ENCODE assay signal across 2 cellular contexts in genomic region chr20:34842143-34842542, GRCh38.
TF ChIP-seq lines count a peak whose summit lies in the region.

No MANE protein-coding gene starts in this region.

TF ChIP-seq in HEK293, 187 proteins besides CTCF, POLR2A, EP300 and RAD21:
- TF ChIP-seq ZBTB17 (tag by site-specific recombination; IDR thresholded peaks at IDR 0.05) (peak; percentile 18; the same call in 1 of the 2 replicates), ZNF16 (tag by site-specific recombination; IDR thresholded peaks at IDR 0.05; ENCODE audit: low read depth) (no peak), ZNF398 (tag by site-specific recombination; IDR thresholded peaks at IDR 0.05) (peak; percentile 51; the same call in 1 of the 2 replicates), ZNF239 (tag by site-specific recombination; IDR thresholded peaks at IDR 0.05) (no peak), PRDM1 (tag by site-specific recombination; IDR thresholded peaks at IDR 0.05) (peak; percentile 98), ZNF366 (tag by site-specific recombination; conservative IDR thresholded peaks at IDR 0.05) (peak; percentile 79)

TF ChIP-seq in K562, 482 proteins besides CTCF, POLR2A, EP300 and RAD21:
- TF ChIP-seq EHMT2 (IDR thresholded peaks at IDR 0.05) (no peak), ZBTB34 (CRISPR knock-in tag; IDR thresholded peaks at IDR 0.05) (no peak), ZNF263 (CRISPR knock-in tag; IDR thresholded peaks at IDR 0.05; ENCODE audit: borderline replicate concordance) (no peak), ZNF512 (tag; IDR thresholded peaks at IDR 0.05) (peak; percentile 56; the same call in 1 of the 2 replicates), ELK3 (CRISPR knock-in tag; IDR thresholded peaks at IDR 0.05) (no peak), RB1 (IDR thresholded peaks at IDR 0.05; ENCODE audit: low read depth) (no peak), TCF3 (CRISPR knock-in tag; IDR thresholded peaks at IDR 0.05) (no peak), CREBBP (IDR thresholded peaks at IDR 0.05; ENCODE audit: low read depth, low read length) (no peak), ZNF280A (IDR thresholded peaks at IDR 0.05; ENCODE audit: low read depth, partially characterized antibody) (no peak), MAFG (tag; conservative IDR thresholded peaks at IDR 0.05) (no peak), CBFB (CRISPR knock-in tag; IDR thresholded peaks at IDR 0.05) (no peak), SIRT6 (IDR thresholded peaks at IDR 0.05; ENCODE audit: low read depth, low read length) (no peak), HOMEZ (CRISPR knock-in tag; IDR thresholded peaks at IDR 0.05) (no peak), ZNF778 (CRISPR knock-in tag; IDR thresholded peaks at IDR 0.05) (no peak), SMARCE1 (IDR thresholded peaks at IDR 0.05) (0 out of 2 replicates have a peak, but pooled peaks have one; percentile 15), THAP7 (CRISPR knock-in tag; IDR thresholded peaks at IDR 0.05) (no peak), ELF1 (tag; IDR thresholded peaks at IDR 0.05) (no peak), HBP1 (CRISPR knock-in tag; IDR thresholded peaks at IDR 0.05) (peak; percentile 64; the same call in 1 of the 2 replicates), ZBTB17 (CRISPR knock-in tag; IDR thresholded peaks at IDR 0.05) (no peak), SNRNP70 (optimal IDR thresholded peaks at IDR 0.05; ENCODE audit: low read depth, low read length) (no peak), GMEB1 (CRISPR knock-in tag; IDR thresholded peaks at IDR 0.05) (no peak), TGIF2 (CRISPR knock-in tag; IDR thresholded peaks at IDR 0.05) (no peak), CREB1 (IDR thresholded peaks at IDR 0.05) (no peak), CREB1 (CRISPR knock-in tag; IDR thresholded peaks at IDR 0.05) (no peak), ZBTB11 (CRISPR knock-in tag; IDR thresholded peaks at IDR 0.05) (no peak), HDAC3 (IDR thresholded peaks at IDR 0.05; ENCODE audit: borderline replicate concordance, partially characterized antibody) (no peak), ZFP1 (CRISPR knock-in tag; IDR thresholded peaks at IDR 0.05) (no peak), PKNOX1 (IDR thresholded peaks at IDR 0.05) (no peak), ARHGAP35 (IDR thresholded peaks at IDR 0.05; ENCODE audit: partially characterized antibody) (peak; percentile 34), GTF3C2 (IDR thresholded peaks at IDR 0.05; ENCODE audit: borderline replicate concordance, extremely low read depth, insufficient read length) (no peak), ZNF224 (CRISPR knock-in tag; IDR thresholded peaks at IDR 0.05) (no peak), PCBP2 (IDR thresholded peaks at IDR 0.05; ENCODE audit: low read depth, low read length, poor library complexity, severe bottlenecking) (no peak), MAX (CRISPR knock-in tag; IDR thresholded peaks at IDR 0.05) (no peak), ZNF41 (CRISPR knock-in tag; conservative IDR thresholded peaks at IDR 0.05) (no peak)
